In genomic region chr10:17003151-17003550, GRCh38 we compare ENCODE assay signal across 8 cellular contexts.
A peak's percentile ranks its signal among the peaks of the same experiment; 100 is the strongest.
DNase-seq lines count a peak whose midpoint lies in the region; ATAC-seq lines count a peak whose summit lies in the region.

No MANE protein-coding gene starts in this region.

- DNase-seq in NOMO-1 treated with DMSO at 0.1 percent for 48 hours (lab: John Stamatoyannopoulos, UW; ENCODE audit: unreplicated experiment): peak; percentile 67
- DNase-seq in activated T-helper 1 cell treated with anti-CD3 and anti-CD28 coated beads, Interleukin-2, amount 50 U/mL, for 16 hours (ENCODE audit: low read depth in 1 of 2, low spot score in 1 of 2): peak; percentile 13 to 43
- peak; percentile 97 for DNase-seq in iris pigment epithelial cell (ENCODE audit: low read depth)
- peak; percentile 70 for DNase-seq in stimulated activated CD8-positive, alpha-beta memory T cell treated with anti-CD3 and anti-CD28 coated beads, Interleukin-4, amount 100 ng/mL, for 48 hours
- no peak for DNase-seq in NCI-H2196 treated with DMSO at 0.1 percent for 48 hours (lab: John Stamatoyannopoulos, UW; ENCODE audit: unreplicated experiment)
- DNase-seq in COR-L47 (lab: John Stamatoyannopoulos, UW): no peak

- ATAC-seq in GM21723 (IDR thresholded peaks at IDR 0.05; ENCODE audit: unreplicated experiment) (no peak), HG03354 (IDR thresholded peaks at IDR 0.05; ENCODE audit: poor library complexity, severe bottlenecking, unreplicated experiment) (no peak)

Comparison
In these comparisons a context has a peak if more than half of its experiments do, and no peak if none do; other contexts are left out.
1. DNase-seq: peak in NOMO-1 treated with DMSO at 0.1 percent for 48 hours (single experiment), activated T-helper 1 cell treated with anti-CD3 and anti-CD28 coated beads, Interleukin-2, amount 50 U/mL, for 16 hours (2 of 2), iris pigment epithelial cell (single experiment) and stimulated activated CD8-positive, alpha-beta memory T cell treated with anti-CD3 and anti-CD28 coated beads, Interleukin-4, amount 100 ng/mL, for 48 hours (single experiment); none in NCI-H2196 treated with DMSO at 0.1 percent for 48 hours (single experiment) and COR-L47 (single experiment).